Comparison of ENCODE assay signal across 8 cellular contexts in genomic region chr1:19762175-19762779, GRCh38. TPM values are rescaled to one million over a fixed set of nuclear protein-coding genes. Genes with fewer than 3 reads are reported as not detected.
DNase-seq lines count a peak whose midpoint lies in the region; ATAC-seq and TF ChIP-seq lines count a peak whose summit lies in the region.

No MANE protein-coding gene starts in this region.

- H3K4me3 Mint-ChIP-seq in Calu3 (ENCODE audit: low read depth, unreplicated experiment): no peak overlapping the region
- H3K4me3 Mint-ChIP-seq in WTC11: no peak overlapping the region
- no peak overlapping the region for H3K4me3 Mint-ChIP-seq in progenitor cell of endocrine pancreas (ENCODE audit: low read depth)

- H3K27ac Mint-ChIP-seq in Calu3 (ENCODE audit: unreplicated experiment) (no peak overlapping the region), WTC11 (no peak overlapping the region), progenitor cell of endocrine pancreas (no peak overlapping the region)

- peak; percentile 75 for TF ChIP-seq RAD21 in Ishikawa (IDR thresholded peaks at IDR 0.05; ENCODE audit: low read depth)

- no peak overlapping the region for H3K4me3 ChIP-seq in epithelial cell of esophagus (ENCODE audit: low read length)

- DNase-seq in Calu3 (peak; percentile 55), WTC11 (ENCODE audit: low spot score) (peak; percentile 73), epithelial cell of esophagus (ENCODE audit: low read depth) (peak; percentile 30), progenitor cell of endocrine pancreas (ENCODE audit: low spot score, unreplicated experiment) (peak; percentile 22), SK-N-DZ (ENCODE audit: low spot score) (no peak)

- BruUV-seq in Calu3 (replicated peaks; lab: Mats Ljungman, UMichigan): no TSS peak

- H3K36me3 Mint-ChIP-seq in Calu3 (ENCODE audit: insufficient read depth, unreplicated experiment) (peaks cover 8% of the 10 kb centered on the region), WTC11 (no peaks in the 10 kb centered on the region; the same call in 1 of the 2 replicates), progenitor cell of endocrine pancreas (ENCODE audit: insufficient read depth) (no peaks in the 10 kb centered on the region)

- POLR2A ChIA-PET in WTC11 (lab: Charles Lee): no interaction called here

- CTCF ChIA-PET in Calu3 (lab: Charles Lee): interaction anchor here (1.2 to 1.8 kb wide), 3 partner anchors 111 to 121 kb away, joined by 3 to 5 read pairs (median 5); partner anchors contain the start of gene OTUD3
- CTCF ChIA-PET in WTC11 (lab: Charles Lee): interaction anchor here (0.9 to 2.7 kb wide), 8 partner anchors 25 to 120 kb away, joined by 4 to 12 read pairs (median 5); partner anchors contain the start of gene OTUD3

- H3K27me3 Mint-ChIP-seq in Calu3 (ENCODE audit: unreplicated experiment): no peaks in the 10 kb centered on the region
- no peaks in the 10 kb centered on the region; the same call in 1 of the 2 replicates for H3K27me3 Mint-ChIP-seq in WTC11 (ENCODE audit: low read depth)
- peaks cover 3% of the 10 kb centered on the region for H3K27me3 Mint-ChIP-seq in progenitor cell of endocrine pancreas

- ATAC-seq in WTC11 (peak; percentile 83), GM21381 (IDR thresholded peaks at IDR 0.05; ENCODE audit: unreplicated experiment) (no peak), HG02981 (IDR thresholded peaks at IDR 0.05; ENCODE audit: unreplicated experiment) (no peak)

- TF ChIP-seq CTCF in Calu3 (IDR thresholded peaks at IDR 0.05; ENCODE audit: unreplicated experiment) (peak; percentile 78), WTC11 (IDR thresholded peaks at IDR 0.05) (peak; percentile 73), epithelial cell of esophagus (IDR thresholded peaks at IDR 0.05; ENCODE audit: insufficient read depth, low read depth, low read length, missing control alignments) (peak; percentile 78), progenitor cell of endocrine pancreas (IDR thresholded peaks at IDR 0.05; ENCODE audit: unreplicated experiment) (peak; percentile 69)

- intact Hi-C loops in Calu3 (cut with micrococcal nuclease; ENCODE audit: unreplicated experiment): loop anchor here (1.0 kb wide), 1 partner anchor 110 kb away; no protein-coding TSS in a partner anchor

- H3K4me1 Mint-ChIP-seq in Calu3 (ENCODE audit: low read depth, unreplicated experiment): peaks cover 43% of the 10 kb centered on the region
- peaks cover 12% of the 10 kb centered on the region for H3K4me1 Mint-ChIP-seq in WTC11
- no peaks in the 10 kb centered on the region for H3K4me1 Mint-ChIP-seq in progenitor cell of endocrine pancreas (ENCODE audit: low read depth)

- H3K9me3 Mint-ChIP-seq in Calu3 (ENCODE audit: low read depth, unreplicated experiment) (no peaks in the 10 kb centered on the region), WTC11 (peaks cover 6% of the 10 kb centered on the region), progenitor cell of endocrine pancreas (ENCODE audit: low read depth) (no peaks in the 10 kb centered on the region)

- TF ChIP-seq EP300 in Ishikawa (IDR thresholded peaks at IDR 0.05; ENCODE audit: borderline replicate concordance): no peak

TF ChIP-seq in Ishikawa, 13 proteins besides CTCF, POLR2A, EP300 and RAD21:
- TF ChIP-seq CEBPB (IDR thresholded peaks at IDR 0.05) (no peak), EGR1 (IDR thresholded peaks at IDR 0.05) (no peak), NFIC (IDR thresholded peaks at IDR 0.05) (no peak), USF1 (IDR thresholded peaks at IDR 0.05) (no peak), FOXM1 (IDR thresholded peaks at IDR 0.05; ENCODE audit: borderline replicate concordance, low read depth) (no peak)

TF ChIP-seq in WTC11, 78 proteins besides CTCF, POLR2A, EP300 and RAD21:
- TF ChIP-seq TEAD1 (CRISPR knock-in tag; IDR thresholded peaks at IDR 0.05) (0 out of 2 replicates have a peak, but pooled peaks have one; percentile 37), TEAD4 (CRISPR knock-in tag; IDR thresholded peaks at IDR 0.05) (no peak), ZNF423 (CRISPR knock-in tag; IDR thresholded peaks at IDR 0.05) (peak; percentile 39)

RNA-seq across cellular contexts. Expression of gene TMCO4, which starts 37.4 kb away (rescaled TPM):
- total RNA-seq in Calu3 (2022) (12.0 and 13.5 TPM in 2 replicates), WTC11 (2021) (7.2 to 9.3 TPM (median 7.5 TPM) in 3 replicates), progenitor cell of endocrine pancreas (16.4 and 18.6 TPM in 2 replicates)
- 0.44 TPM in 1 of 2 replicates, not detected in the other for polyA plus RNA-seq in SK-N-DZ (2014; cell fraction: cytosol; rRNA removed)
- 0.77 TPM in 1 of 2 replicates, not detected in the other for polyA plus RNA-seq in SK-N-DZ (2014; cell fraction: nucleus; rRNA removed)

RNA-seq across cellular contexts. Expression of gene RNF186, which starts 52.8 kb away (rescaled TPM):
- total RNA-seq in Calu3 (2022): not detected in 2 replicates
- not detected in 3 replicates for total RNA-seq in WTC11 (2021)
- 0.24 TPM in 1 of 2 replicates, not detected in the other for total RNA-seq in progenitor cell of endocrine pancreas
- not detected in 2 replicates for polyA plus RNA-seq in SK-N-DZ (2014; cell fraction: cytosol; rRNA removed)
- polyA plus RNA-seq in SK-N-DZ (2014; cell fraction: nucleus; rRNA removed): not detected in 2 replicates
